ENCODE assay signal across 8 cellular contexts in genomic region chr15:37880009-37880834, GRCh38. TPM values are rescaled to one million over a fixed set of nuclear protein-coding genes. Genes with fewer than 3 reads are reported as not detected.
DNase-seq lines count a peak whose midpoint lies in the region; ATAC-seq and TF ChIP-seq lines count a peak whose summit lies in the region.

No MANE protein-coding gene starts in this region.

- H3K4me3 ChIP-seq in choroid plexus epithelial cell (ENCODE audit: low read depth, low read length), result no peak overlapping the region
- H3K4me3 ChIP-seq in mesodermal cell (ENCODE audit: extremely low read depth, insufficient read depth, low read length, poor library complexity, severe bottlenecking), result no peak overlapping the region

- no peaks in the 10 kb centered on the region for H3K36me3 ChIP-seq in mesodermal cell (ENCODE audit: control insufficient read depth, insufficient read depth, low read length)

- no peaks in the 10 kb centered on the region for H3K9me3 ChIP-seq in mesodermal cell (ENCODE audit: control insufficient read depth, low read length)

- WGBS in mesodermal cell (ENCODE audit: insufficient coverage in 2 of 2), 2 experiments, result 73 to 77% methylated on average over 3 to 5 of the region's 12 CpGs

- no peak for ATAC-seq in stimulated activated memory B cell treated with anti-CD40 and anti-IgM and Interleukin-4, amounts not matched to agents 10 μg/mL and 1 μg/mL and 100 μg/mL, for 72 hours

- H3K27ac Mint-ChIP-seq in stimulated activated memory B cell treated with anti-CD40 and anti-IgM and Interleukin-4, amounts not matched to agents 10 μg/mL and 1 μg/mL and 100 μg/mL, for 72 hours, result no peak overlapping the region
- no peak overlapping the region for H3K27ac Mint-ChIP-seq in immature natural killer cell

- H3K27me3 Mint-ChIP-seq in stimulated activated memory B cell treated with anti-CD40 and anti-IgM and Interleukin-4, amounts not matched to agents 10 μg/mL and 1 μg/mL and 100 μg/mL, for 72 hours, result peaks cover 11% of the 10 kb centered on the region
- H3K27me3 Mint-ChIP-seq in immature natural killer cell (ENCODE audit: low read depth in 3 of 3), result no peaks in the 10 kb centered on the region

- H3K4me1 Mint-ChIP-seq in stimulated activated memory B cell treated with anti-CD40 and anti-IgM and Interleukin-4, amounts not matched to agents 10 μg/mL and 1 μg/mL and 100 μg/mL, for 72 hours, result no peaks in the 10 kb centered on the region
- H3K4me1 Mint-ChIP-seq in immature natural killer cell, result no peaks in the 10 kb centered on the region

- DNase-seq in COLO668 (lab: John Stamatoyannopoulos, UW; ENCODE audit: unreplicated experiment) (peak; percentile 19), H4 (ENCODE audit: low spot score) (peak; percentile 54), NCI-H69 (lab: John Stamatoyannopoulos, UW) (peak; percentile 84), choroid plexus epithelial cell (ENCODE audit: low read depth) (peak; percentile 84), immature natural killer cell (no peak), T-helper 1 cell (no peak)

- peak; percentile 85 for TF ChIP-seq CTCF in choroid plexus epithelial cell (conservative IDR thresholded peaks at IDR 0.05; ENCODE audit: low read depth, low read length)

- H3K27ac ChIP-seq in mesodermal cell (ENCODE audit: low read depth, low read length, severe bottlenecking), result peak overlapping the region; percentile 30

- H3K36me3 Mint-ChIP-seq in stimulated activated memory B cell treated with anti-CD40 and anti-IgM and Interleukin-4, amounts not matched to agents 10 μg/mL and 1 μg/mL and 100 μg/mL, for 72 hours, result no peaks in the 10 kb centered on the region
- no peaks in the 10 kb centered on the region for H3K36me3 Mint-ChIP-seq in immature natural killer cell

- peaks cover 24% of the 10 kb centered on the region for H3K4me1 ChIP-seq in mesodermal cell (ENCODE audit: control insufficient read depth, insufficient read depth, low read length, poor library complexity, severe bottlenecking)

- no peaks in the 10 kb centered on the region for H3K9me3 Mint-ChIP-seq in stimulated activated memory B cell treated with anti-CD40 and anti-IgM and Interleukin-4, amounts not matched to agents 10 μg/mL and 1 μg/mL and 100 μg/mL, for 72 hours
- no peaks in the 10 kb centered on the region for H3K9me3 Mint-ChIP-seq in immature natural killer cell

- no peak overlapping the region for H3K4me3 Mint-ChIP-seq in stimulated activated memory B cell treated with anti-CD40 and anti-IgM and Interleukin-4, amounts not matched to agents 10 μg/mL and 1 μg/mL and 100 μg/mL, for 72 hours
- H3K4me3 Mint-ChIP-seq in immature natural killer cell, result no peak overlapping the region

RNA-seq across cellular contexts. Expression of gene TMCO5A, which starts 54.2 kb away (rescaled TPM):
- 0.10 TPM in 1 of 2 replicates, not detected in the other for total RNA-seq in H4 (2014; rRNA removed; shearing (Covaris generic))
- not detected for polyA plus RNA-seq in mesodermal cell (2013, experiment 1 of 2)
- not detected for polyA plus RNA-seq in mesodermal cell (2013, experiment 2 of 2)
- not detected for polyA plus RNA-seq in immature natural killer cell

Comparison
In these comparisons a context has a peak if more than half of its experiments do, and no peak if none do; other contexts are left out.
1. DNase-seq: peak in COLO668 (single experiment), H4 (single experiment), NCI-H69 (single experiment) and choroid plexus epithelial cell (single experiment); none in immature natural killer cell (0 of 3) and T-helper 1 cell (0 of 5).